In genomic region chr14:95318870-95319311, GRCh38 we compare ENCODE assay signal across 8 cellular contexts. TPM values are rescaled to one million over a fixed set of nuclear protein-coding genes. Genes with fewer than 3 reads are reported as not detected.
DNase-seq lines count a peak whose midpoint lies in the region; ATAC-seq and TF ChIP-seq lines count a peak whose summit lies in the region.

No MANE protein-coding gene starts in this region.

- DNase-seq in DMS53 (lab: John Stamatoyannopoulos, UW) (peak; percentile 45), DMS53 treated with DMSO at 0.1 percent for 48 hours (lab: John Stamatoyannopoulos, UW; ENCODE audit: unreplicated experiment) (no peak), iPS-NIHi11 (ENCODE audit: low spot score) (peak; percentile 64), stomach (no peak), NCI-H2227 (lab: John Stamatoyannopoulos, UW; ENCODE audit: unreplicated experiment) (no peak)
- peak; percentile 35 for DNase-seq in activated naive CD4-positive, alpha-beta T cell treated with anti-CD3 and anti-CD28 coated beads, Interleukin-2, amount 10 ng/mL, durations not matched to agents 7 days and 5 days
- no peak for DNase-seq in activated CD4-positive, CD25-positive, alpha-beta regulatory T cell treated with anti-CD3 and anti-CD28 coated beads, Interleukin-2, amount 50 U/mL, for 72 hours

- no peaks in the 10 kb centered on the region for H3K9me3 Mint-ChIP-seq in activated naive CD4-positive, alpha-beta T cell treated with anti-CD3 and anti-CD28 coated beads, Interleukin-2, amount 10 ng/mL, durations not matched to agents 7 days and 5 days

- H3K27ac Mint-ChIP-seq in activated naive CD4-positive, alpha-beta T cell treated with anti-CD3 and anti-CD28 coated beads, Interleukin-2, amount 10 ng/mL, durations not matched to agents 7 days and 5 days: no peak overlapping the region

- TF ChIP-seq EP300 in stomach (IDR thresholded peaks at IDR 0.05): no peak

- intact Hi-C loops in stomach (cut with DNase I; ENCODE audit: low total_unique reads): no loop called here

- H3K4me1 Mint-ChIP-seq in activated naive CD4-positive, alpha-beta T cell treated with anti-CD3 and anti-CD28 coated beads, Interleukin-2, amount 10 ng/mL, durations not matched to agents 7 days and 5 days: peaks cover 18% of the 10 kb centered on the region

- no peak for TF ChIP-seq CTCF in stomach (IDR thresholded peaks at IDR 0.05)

- peaks cover 87% of the 10 kb centered on the region for H3K27me3 Mint-ChIP-seq in activated naive CD4-positive, alpha-beta T cell treated with anti-CD3 and anti-CD28 coated beads, Interleukin-2, amount 10 ng/mL, durations not matched to agents 7 days and 5 days

- H3K4me1 ChIP-seq in stomach: peaks cover 24 to 69% (median 32%) of the 10 kb centered on the region in 4 donors

- CTCF ChIA-PET in activated naive CD4-positive, alpha-beta T cell treated with anti-CD3 and anti-CD28 coated beads, Interleukin-2, amount 10 ng/mL, durations not matched to agents 7 days and 5 days (lab: Charles Lee): interaction anchor here (1.2 kb wide), 1 partner anchor 629 kb away, joined by 3 read pairs; no protein-coding TSS in a partner anchor

- peak overlapping the region; percentile 74 for H3K4me3 Mint-ChIP-seq in activated naive CD4-positive, alpha-beta T cell treated with anti-CD3 and anti-CD28 coated beads, Interleukin-2, amount 10 ng/mL, durations not matched to agents 7 days and 5 days

- H3K27ac ChIP-seq in stomach: peak overlapping the region; percentile 82 to 91 (median 88)

- peak overlapping the region; percentile 76 to 94 (median 83) for H3K4me3 ChIP-seq in stomach

- 5 to 15% (median 10%) methylated on average over 11 to 15 of the region's 15 CpGs for WGBS in stomach, 5 donors

- no peaks in the 10 kb centered on the region for H3K36me3 Mint-ChIP-seq in activated naive CD4-positive, alpha-beta T cell treated with anti-CD3 and anti-CD28 coated beads, Interleukin-2, amount 10 ng/mL, durations not matched to agents 7 days and 5 days

- ATAC-seq in HG03342 (IDR thresholded peaks at IDR 0.05; ENCODE audit: unreplicated experiment): no peak

- H3K27me3 ChIP-seq in stomach: peaks cover 0 to 9% (median 0%) of the 10 kb centered on the region in 3 donors

- H3K36me3 ChIP-seq in stomach: no peaks in the 10 kb centered on the region

- TF ChIP-seq POLR2A in stomach (IDR thresholded peaks at IDR 0.05): no peak

- H3K9me3 ChIP-seq in stomach: no peaks in the 10 kb centered on the region

RNA-seq across cellular contexts. Expression of gene CLMN, which starts 0.8 kb away (rescaled TPM):
- total RNA-seq in stomach: 10 to 100 TPM; 12.8 to 42.9 (median 30.1) TPM
- 1 to 10 TPM; 5.3 to 8.7 (median 6.2) TPM for polyA plus RNA-seq in stomach

Comparison
In these comparisons a context has a peak if more than half of its experiments do, and no peak if none do; other contexts are left out.
1. DNase-seq: peak in DMS53 (single experiment), activated naive CD4-positive, alpha-beta T cell treated with anti-CD3 and anti-CD28 coated beads, Interleukin-2, amount 10 ng/mL, durations not matched to agents 7 days and 5 days (single experiment) and iPS-NIHi11 (single experiment); none in DMS53 treated with DMSO at 0.1 percent for 48 hours (single experiment), stomach (single experiment), NCI-H2227 (single experiment) and activated CD4-positive, CD25-positive, alpha-beta regulatory T cell treated with anti-CD3 and anti-CD28 coated beads, Interleukin-2, amount 50 U/mL, for 72 hours (single experiment).